ENCODE assay signal across 1 cellular context in genomic region chr5:107502711-107503110, GRCh38.
TF ChIP-seq lines count a peak whose summit lies in the region.

No MANE protein-coding gene starts in this region.

TF ChIP-seq in GM23338, 12 proteins besides CTCF, POLR2A, EP300 and RAD21 (continued from another document):
- TF ChIP-seq, protein P1, sequence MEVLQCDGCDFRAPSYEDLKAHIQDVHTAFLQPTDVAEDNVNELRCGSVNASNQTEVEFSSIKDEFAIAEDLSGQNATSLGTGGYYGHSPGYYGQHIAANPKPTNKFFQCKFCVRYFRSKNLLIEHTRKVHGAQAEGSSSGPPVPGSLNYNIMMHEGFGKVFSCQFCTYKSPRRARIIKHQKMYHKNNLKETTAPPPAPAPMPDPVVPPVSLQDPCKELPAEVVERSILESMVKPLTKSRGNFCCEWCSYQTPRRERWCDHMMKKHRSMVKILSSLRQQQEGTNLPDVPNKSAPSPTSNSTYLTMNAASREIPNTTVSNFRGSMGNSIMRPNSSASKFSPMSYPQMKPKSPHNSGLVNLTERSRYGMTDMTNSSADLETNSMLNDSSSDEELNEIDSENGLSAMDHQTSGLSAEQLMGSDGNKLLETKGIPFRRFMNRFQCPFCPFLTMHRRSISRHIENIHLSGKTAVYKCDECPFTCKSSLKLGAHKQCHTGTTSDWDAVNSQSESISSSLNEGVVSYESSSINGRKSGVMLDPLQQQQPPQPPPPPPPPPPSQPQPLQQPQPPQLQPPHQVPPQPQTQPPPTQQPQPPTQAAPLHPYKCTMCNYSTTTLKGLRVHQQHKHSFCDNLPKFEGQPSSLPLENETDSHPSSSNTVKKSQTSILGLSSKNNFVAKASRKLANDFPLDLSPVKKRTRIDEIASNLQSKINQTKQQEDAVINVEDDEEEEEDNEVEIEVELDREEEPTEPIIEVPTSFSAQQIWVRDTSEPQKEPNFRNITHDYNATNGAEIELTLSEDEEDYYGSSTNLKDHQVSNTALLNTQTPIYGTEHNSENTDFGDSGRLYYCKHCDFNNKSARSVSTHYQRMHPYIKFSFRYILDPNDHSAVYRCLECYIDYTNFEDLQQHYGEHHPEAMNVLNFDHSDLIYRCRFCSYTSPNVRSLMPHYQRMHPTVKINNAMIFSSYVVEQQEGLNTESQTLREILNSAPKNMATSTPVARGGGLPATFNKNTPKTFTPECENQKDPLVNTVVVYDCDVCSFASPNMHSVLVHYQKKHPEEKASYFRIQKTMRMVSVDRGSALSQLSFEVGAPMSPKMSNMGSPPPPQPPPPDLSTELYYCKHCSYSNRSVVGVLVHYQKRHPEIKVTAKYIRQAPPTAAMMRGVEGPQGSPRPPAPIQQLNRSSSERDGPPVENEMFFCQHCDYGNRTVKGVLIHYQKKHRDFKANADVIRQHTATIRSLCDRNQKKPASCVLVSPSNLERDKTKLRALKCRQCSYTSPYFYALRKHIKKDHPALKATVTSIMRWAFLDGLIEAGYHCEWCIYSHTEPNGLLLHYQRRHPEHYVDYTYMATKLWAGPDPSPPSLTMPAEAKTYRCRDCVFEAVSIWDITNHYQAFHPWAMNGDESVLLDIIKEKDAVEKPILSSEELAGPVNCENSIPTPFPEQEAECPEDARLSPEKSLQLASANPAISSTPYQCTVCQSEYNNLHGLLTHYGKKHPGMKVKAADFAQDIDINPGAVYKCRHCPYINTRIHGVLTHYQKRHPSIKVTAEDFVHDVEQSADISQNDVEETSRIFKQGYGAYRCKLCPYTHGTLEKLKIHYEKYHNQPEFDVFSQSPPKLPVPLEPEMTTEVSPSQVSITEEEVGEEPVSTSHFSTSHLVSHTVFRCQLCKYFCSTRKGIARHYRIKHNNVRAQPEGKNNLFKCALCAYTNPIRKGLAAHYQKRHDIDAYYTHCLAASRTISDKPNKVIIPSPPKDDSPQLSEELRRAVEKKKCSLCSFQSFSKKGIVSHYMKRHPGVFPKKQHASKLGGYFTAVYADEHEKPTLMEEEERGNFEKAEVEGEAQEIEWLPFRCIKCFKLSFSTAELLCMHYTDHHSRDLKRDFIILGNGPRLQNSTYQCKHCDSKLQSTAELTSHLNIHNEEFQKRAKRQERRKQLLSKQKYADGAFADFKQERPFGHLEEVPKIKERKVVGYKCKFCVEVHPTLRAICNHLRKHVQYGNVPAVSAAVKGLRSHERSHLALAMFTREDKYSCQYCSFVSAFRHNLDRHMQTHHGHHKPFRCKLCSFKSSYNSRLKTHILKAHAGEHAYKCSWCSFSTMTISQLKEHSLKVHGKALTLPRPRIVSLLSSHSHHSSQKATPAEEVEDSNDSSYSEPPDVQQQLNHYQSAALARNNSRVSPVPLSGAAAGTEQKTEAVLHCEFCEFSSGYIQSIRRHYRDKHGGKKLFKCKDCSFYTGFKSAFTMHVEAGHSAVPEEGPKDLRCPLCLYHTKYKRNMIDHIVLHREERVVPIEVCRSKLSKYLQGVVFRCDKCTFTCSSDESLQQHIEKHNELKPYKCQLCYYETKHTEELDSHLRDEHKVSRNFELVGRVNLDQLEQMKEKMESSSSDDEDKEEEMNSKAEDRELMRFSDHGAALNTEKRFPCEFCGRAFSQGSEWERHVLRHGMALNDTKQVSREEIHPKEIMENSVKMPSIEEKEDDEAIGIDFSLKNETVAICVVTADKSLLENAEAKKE (CRISPR knock-in tag; IDR thresholded peaks at IDR 0.05), result no peak
- TF ChIP-seq ZNF114 (CRISPR knock-in tag; IDR thresholded peaks at IDR 0.05) (no peak), EZH2 (IDR thresholded peaks at IDR 0.05; ENCODE audit: low read depth, unreplicated experiment) (no peak), ZNF331 (CRISPR knock-in tag; IDR thresholded peaks at IDR 0.05; ENCODE audit: low read depth) (no peak), POLR2AphosphoS5 (IDR thresholded peaks at IDR 0.05; ENCODE audit: low read depth) (no peak), EZH2phosphoT487 (IDR thresholded peaks at IDR 0.05; ENCODE audit: unreplicated experiment) (no peak)
- TF ChIP-seq, protein P2, sequence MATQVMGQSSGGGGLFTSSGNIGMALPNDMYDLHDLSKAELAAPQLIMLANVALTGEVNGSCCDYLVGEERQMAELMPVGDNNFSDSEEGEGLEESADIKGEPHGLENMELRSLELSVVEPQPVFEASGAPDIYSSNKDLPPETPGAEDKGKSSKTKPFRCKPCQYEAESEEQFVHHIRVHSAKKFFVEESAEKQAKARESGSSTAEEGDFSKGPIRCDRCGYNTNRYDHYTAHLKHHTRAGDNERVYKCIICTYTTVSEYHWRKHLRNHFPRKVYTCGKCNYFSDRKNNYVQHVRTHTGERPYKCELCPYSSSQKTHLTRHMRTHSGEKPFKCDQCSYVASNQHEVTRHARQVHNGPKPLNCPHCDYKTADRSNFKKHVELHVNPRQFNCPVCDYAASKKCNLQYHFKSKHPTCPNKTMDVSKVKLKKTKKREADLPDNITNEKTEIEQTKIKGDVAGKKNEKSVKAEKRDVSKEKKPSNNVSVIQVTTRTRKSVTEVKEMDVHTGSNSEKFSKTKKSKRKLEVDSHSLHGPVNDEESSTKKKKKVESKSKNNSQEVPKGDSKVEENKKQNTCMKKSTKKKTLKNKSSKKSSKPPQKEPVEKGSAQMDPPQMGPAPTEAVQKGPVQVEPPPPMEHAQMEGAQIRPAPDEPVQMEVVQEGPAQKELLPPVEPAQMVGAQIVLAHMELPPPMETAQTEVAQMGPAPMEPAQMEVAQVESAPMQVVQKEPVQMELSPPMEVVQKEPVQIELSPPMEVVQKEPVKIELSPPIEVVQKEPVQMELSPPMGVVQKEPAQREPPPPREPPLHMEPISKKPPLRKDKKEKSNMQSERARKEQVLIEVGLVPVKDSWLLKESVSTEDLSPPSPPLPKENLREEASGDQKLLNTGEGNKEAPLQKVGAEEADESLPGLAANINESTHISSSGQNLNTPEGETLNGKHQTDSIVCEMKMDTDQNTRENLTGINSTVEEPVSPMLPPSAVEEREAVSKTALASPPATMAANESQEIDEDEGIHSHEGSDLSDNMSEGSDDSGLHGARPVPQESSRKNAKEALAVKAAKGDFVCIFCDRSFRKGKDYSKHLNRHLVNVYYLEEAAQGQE (IDR thresholded peaks at IDR 0.05; ENCODE audit: unreplicated experiment), result no peak
- TF ChIP-seq, protein P3, sequence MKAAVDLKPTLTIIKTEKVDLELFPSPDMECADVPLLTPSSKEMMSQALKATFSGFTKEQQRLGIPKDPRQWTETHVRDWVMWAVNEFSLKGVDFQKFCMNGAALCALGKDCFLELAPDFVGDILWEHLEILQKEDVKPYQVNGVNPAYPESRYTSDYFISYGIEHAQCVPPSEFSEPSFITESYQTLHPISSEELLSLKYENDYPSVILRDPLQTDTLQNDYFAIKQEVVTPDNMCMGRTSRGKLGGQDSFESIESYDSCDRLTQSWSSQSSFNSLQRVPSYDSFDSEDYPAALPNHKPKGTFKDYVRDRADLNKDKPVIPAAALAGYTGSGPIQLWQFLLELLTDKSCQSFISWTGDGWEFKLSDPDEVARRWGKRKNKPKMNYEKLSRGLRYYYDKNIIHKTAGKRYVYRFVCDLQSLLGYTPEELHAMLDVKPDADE (IDR thresholded peaks at IDR 0.05), result no peak
